17 cellular contexts compared by ENCODE assay signal in genomic region chr5:151225071-151225470, GRCh38. TPM values are rescaled to one million over a fixed set of nuclear protein-coding genes. Genes with fewer than 3 reads are reported as not detected.
DNase-seq lines count a peak whose midpoint lies in the region; ATAC-seq, FAIRE-seq and TF ChIP-seq lines count a peak whose summit lies in the region.
"Had no signal": no experiment of that assay in that cellular context is flagged by ENCODE, and none has a peak within 500 bp of the region (broad histone marks: within the 10 kb centered on the region; RNA-seq: fewer than 3 reads in every experiment).

No MANE protein-coding gene starts in this region.

- peak in 1 of 2 donors; percentile 38 for ATAC-seq in naive thymus-derived CD8-positive, alpha-beta T cell
- ATAC-seq in GM19023 (IDR thresholded peaks at IDR 0.05; ENCODE audit: unreplicated experiment) = no peak

- H3K4me3 Mint-ChIP-seq in CD14-positive monocyte = no peak overlapping the region
- peak overlapping the region; percentile 50 for H3K4me3 Mint-ChIP-seq in activated T-helper 1 cell treated with anti-CD3 and anti-CD28 coated beads, Interleukin-12 subunit alpha, Interleukin-12 subunit beta, Interleukin-2, Interleukin-4 antibody, amounts not matched to agents 30 ng/mL and 10 ng/mL and 1 ng/mL, durations not matched to agents 14 hours and 24 hours and 36 hours
- peak overlapping the region; percentile 25 to 96 (median 84) for H3K4me3 Mint-ChIP-seq in naive thymus-derived CD8-positive, alpha-beta T cell

- no peaks in the 10 kb centered on the region for H3K36me3 ChIP-seq in colonic mucosa
- H3K36me3 ChIP-seq: BE2C, tibial artery had no signal

- H3K9me3 ChIP-seq in colonic mucosa = no peaks in the 10 kb centered on the region
- H3K9me3 ChIP-seq: BE2C, tibial artery had no signal

- H3K27ac Mint-ChIP-seq in CD14-positive monocyte = peak overlapping the region in 4 of 7 donors; percentile 33 to 79 (median 62)
- H3K27ac Mint-ChIP-seq in activated T-helper 1 cell treated with anti-CD3 and anti-CD28 coated beads, Interleukin-12 subunit alpha, Interleukin-12 subunit beta, Interleukin-2, Interleukin-4 antibody, amounts not matched to agents 30 ng/mL and 10 ng/mL and 1 ng/mL, durations not matched to agents 14 hours and 24 hours and 36 hours = no peak overlapping the region
- H3K27ac Mint-ChIP-seq in naive thymus-derived CD8-positive, alpha-beta T cell = peak overlapping the region; percentile 93 to 100 (median 96)

- POLR2A ChIA-PET in naive thymus-derived CD8-positive, alpha-beta T cell (lab: Charles Lee) = interaction anchor here (0.7 to 8.1 kb wide), 12 partner anchors 10 to 524 kb away, joined by 3 to 233 read pairs (median 11); partner anchors contain the start of genes GM2A and RBM22

- peaks cover 51% of the 10 kb centered on the region for H3K4me1 Mint-ChIP-seq in CD14-positive monocyte
- peaks cover 35% of the 10 kb centered on the region for H3K4me1 Mint-ChIP-seq in activated T-helper 1 cell treated with anti-CD3 and anti-CD28 coated beads, Interleukin-12 subunit alpha, Interleukin-12 subunit beta, Interleukin-2, Interleukin-4 antibody, amounts not matched to agents 30 ng/mL and 10 ng/mL and 1 ng/mL, durations not matched to agents 14 hours and 24 hours and 36 hours (ENCODE audit: low read depth)
- peaks cover 32 to 57% (median 43%) of the 10 kb centered on the region in 4 donors for H3K4me1 Mint-ChIP-seq in naive thymus-derived CD8-positive, alpha-beta T cell

- H3K27ac ChIP-seq in colonic mucosa = no peak overlapping the region
- H3K27ac ChIP-seq: epithelial cell of prostate, PC-9, tibial artery had no signal

- FAIRE-seq in frontal cortex (lab: Jason Lieb, UNC) = no peak
- FAIRE-seq: keratinocyte had no signal

- H3K4me3 ChIP-seq in GM12864 (ENCODE audit: low read depth, low read length) (no peak overlapping the region), foreskin fibroblast (ENCODE audit: low read depth in 1 of 2, low read length in 2 of 2) (no peak overlapping the region), colonic mucosa (no peak overlapping the region)
- H3K4me3 ChIP-seq: PC-9, tibial artery had no signal

- H3K4me1 ChIP-seq in colonic mucosa = no peaks in the 10 kb centered on the region
- H3K4me1 ChIP-seq: BE2C had no signal

- H3K9me3 Mint-ChIP-seq in CD14-positive monocyte = peaks cover 0 to 2% (median 0%) of the 10 kb centered on the region in 7 donors
- no peaks in the 10 kb centered on the region for H3K9me3 Mint-ChIP-seq in activated T-helper 1 cell treated with anti-CD3 and anti-CD28 coated beads, Interleukin-12 subunit alpha, Interleukin-12 subunit beta, Interleukin-2, Interleukin-4 antibody, amounts not matched to agents 30 ng/mL and 10 ng/mL and 1 ng/mL, durations not matched to agents 14 hours and 24 hours and 36 hours
- no peaks in the 10 kb centered on the region for H3K9me3 Mint-ChIP-seq in naive thymus-derived CD8-positive, alpha-beta T cell

- intact Hi-C loops in CD14-positive monocyte (cut with micrococcal nuclease) = no loop called here
- intact Hi-C loops in activated T-helper 1 cell treated with anti-CD3 and anti-CD28 coated beads, Interleukin-12 subunit alpha, Interleukin-12 subunit beta, Interleukin-2, Interleukin-4 antibody, amounts not matched to agents 30 ng/mL and 10 ng/mL and 1 ng/mL, durations not matched to agents 14 hours and 24 hours and 36 hours (cut with micrococcal nuclease) = loop anchor here (2.0 kb wide), 1 partner anchor 14 kb away; no protein-coding TSS in a partner anchor
- intact Hi-C loops in colonic mucosa (cut with DNase I) = no loop called here

- no peak for TF ChIP-seq CTCF in CD14-positive monocyte (IDR thresholded peaks at IDR 0.05)
- TF ChIP-seq CTCF in GM12864 (IDR thresholded peaks at IDR 0.05; ENCODE audit: low read depth, low read length, missing control alignments) = peak; percentile 10
- no peak for TF ChIP-seq CTCF in foreskin fibroblast (IDR thresholded peaks at IDR 0.05; ENCODE audit: low read depth, low read length)
- no peak for TF ChIP-seq CTCF in colonic mucosa (IDR thresholded peaks at IDR 0.05)

- no peak for DNase-seq in CD14-positive monocyte (ENCODE audit: low spot score)
- no peak for DNase-seq in GM12864 (ENCODE audit: low read depth)
- no peak for DNase-seq in activated T-helper 1 cell treated with anti-CD3 and anti-CD28 coated beads, Interleukin-12 subunit alpha, Interleukin-12 subunit beta, Interleukin-2, Interleukin-4 antibody, amounts not matched to agents 30 ng/mL and 10 ng/mL and 1 ng/mL, durations not matched to agents 14 hours and 24 hours and 36 hours (ENCODE audit: low spot score)
- DNase-seq in naive thymus-derived CD8-positive, alpha-beta T cell = no peak
- no peak for DNase-seq in foreskin fibroblast
- DNase-seq in colonic mucosa = no peak
- DNase-seq in frontal cortex (ENCODE audit: low spot score in 2 of 2) = no peak
- DNase-seq: BE2C, EL, head of caudate nucleus, NCI-H187 treated with DMSO at 0.1 percent for 48 hours, NCI-H524 treated with DMSO at 0.1 percent for 48 hours, PC-9, tibial artery had no signal

- no peaks in the 10 kb centered on the region for H3K27me3 ChIP-seq in colonic mucosa
- H3K27me3 ChIP-seq: tibial artery had no signal

- H3K36me3 Mint-ChIP-seq in CD14-positive monocyte = peaks cover 18 to 24% of the 10 kb centered on the region in 2 donors
- H3K36me3 Mint-ChIP-seq in activated T-helper 1 cell treated with anti-CD3 and anti-CD28 coated beads, Interleukin-12 subunit alpha, Interleukin-12 subunit beta, Interleukin-2, Interleukin-4 antibody, amounts not matched to agents 30 ng/mL and 10 ng/mL and 1 ng/mL, durations not matched to agents 14 hours and 24 hours and 36 hours (ENCODE audit: low read depth) = peaks cover 12% of the 10 kb centered on the region
- peaks cover 0 to 10% (median 5%) of the 10 kb centered on the region in 3 donors for H3K36me3 Mint-ChIP-seq in naive thymus-derived CD8-positive, alpha-beta T cell

- H3K9ac ChIP-seq in colonic mucosa (ENCODE audit: low read depth in 2 of 2, low read length in 2 of 2) = no peak overlapping the region

- H3K27me3 Mint-ChIP-seq in CD14-positive monocyte (ENCODE audit: low read depth in 3 of 3) = peaks cover 0 to 5% (median 0%) of the 10 kb centered on the region in 3 donors
- no peaks in the 10 kb centered on the region for H3K27me3 Mint-ChIP-seq in activated T-helper 1 cell treated with anti-CD3 and anti-CD28 coated beads, Interleukin-12 subunit alpha, Interleukin-12 subunit beta, Interleukin-2, Interleukin-4 antibody, amounts not matched to agents 30 ng/mL and 10 ng/mL and 1 ng/mL, durations not matched to agents 14 hours and 24 hours and 36 hours (ENCODE audit: insufficient read depth)
- no peaks in the 10 kb centered on the region for H3K27me3 Mint-ChIP-seq in naive thymus-derived CD8-positive, alpha-beta T cell

RNA-seq across cellular contexts. Expression of gene CCDC69, which starts 1.2 kb away (rescaled TPM):
- polyA plus RNA-seq in CD14-positive monocyte = 10 to 100 TPM; 68.4 to 84.1 TPM
- 24.3 and 25.4 TPM in 2 replicates for total RNA-seq in activated T-helper 1 cell treated with anti-CD3 and anti-CD28 coated beads, Interleukin-12 subunit alpha, Interleukin-12 subunit beta, Interleukin-2, Interleukin-4 antibody, amounts not matched to agents 30 ng/mL and 10 ng/mL and 1 ng/mL, durations not matched to agents 14 hours and 24 hours and 36 hours
- 100 to 1,000 TPM; 131 to 151 TPM for total RNA-seq in naive thymus-derived CD8-positive, alpha-beta T cell
- 100 to 1,000 TPM in 1 of 3 donors, 10 to 100 TPM in 2; 79.8 to 130 (median 98.1) TPM for polyA plus RNA-seq in naive thymus-derived CD8-positive, alpha-beta T cell
- total RNA-seq in colonic mucosa = 10 to 100 TPM in 1 of 2 donors, 1 to 10 TPM in 1; 4.2 to 23.8 TPM
- 0.41 TPM for total RNA-seq in frontal cortex

RNA-seq across cellular contexts. Expression of gene GM2A, which starts 27.9 kb away (rescaled TPM):
- 10 to 100 TPM; 28.0 to 57.9 TPM for polyA plus RNA-seq in CD14-positive monocyte
- total RNA-seq in activated T-helper 1 cell treated with anti-CD3 and anti-CD28 coated beads, Interleukin-12 subunit alpha, Interleukin-12 subunit beta, Interleukin-2, Interleukin-4 antibody, amounts not matched to agents 30 ng/mL and 10 ng/mL and 1 ng/mL, durations not matched to agents 14 hours and 24 hours and 36 hours = 16.9 and 21.1 TPM in 2 replicates
- total RNA-seq in naive thymus-derived CD8-positive, alpha-beta T cell = 10 to 100 TPM; 12.5 to 13.8 TPM
- polyA plus RNA-seq in naive thymus-derived CD8-positive, alpha-beta T cell = 1 to 10 TPM; 3.8 to 6.5 (median 5.6) TPM
- total RNA-seq in colonic mucosa = 10 to 100 TPM; 22.0 to 27.2 TPM
- total RNA-seq in frontal cortex = 7.3 TPM

Comparison
In these comparisons a context has a peak if more than half of its experiments do, and no peak if none do; other contexts are left out.
1. H3K4me3 Mint-ChIP-seq: peak in activated T-helper 1 cell treated with anti-CD3 and anti-CD28 coated beads, Interleukin-12 subunit alpha, Interleukin-12 subunit beta, Interleukin-2, Interleukin-4 antibody, amounts not matched to agents 30 ng/mL and 10 ng/mL and 1 ng/mL, durations not matched to agents 14 hours and 24 hours and 36 hours (single experiment) and naive thymus-derived CD8-positive, alpha-beta T cell (10 of 10); none in CD14-positive monocyte (0 of 2).